Comparison of ENCODE assay signal across 8 cellular contexts in genomic region chr1:83860506-83861221, GRCh38.
A peak's percentile ranks its signal among the peaks of the same experiment; 100 is the strongest.
DNase-seq lines count a peak whose midpoint lies in the region; ATAC-seq and TF ChIP-seq lines count a peak whose summit lies in the region.

No MANE protein-coding gene starts in this region.

- CTCF ChIA-PET in PC-9 (lab: Charles Lee) = interaction anchor here (0.7 kb wide), 3 partner anchors 1233 to 1960 kb away, joined by 5 to 10 read pairs (median 6); no protein-coding TSS in a partner anchor

- DNase-seq in NCI-H524 (lab: John Stamatoyannopoulos, UW) = peak; percentile 22 to 55
- DNase-seq in NCI-H524 treated with DMSO at 0.1 percent for 48 hours (lab: John Stamatoyannopoulos, UW) = no peak
- peak in 1 of 2 experiments; percentile 78 for DNase-seq in PC-9
- peak; percentile 78 for DNase-seq in activated naive CD4-positive, alpha-beta T cell treated with anti-CD3 and anti-CD28 coated beads, Interleukin-2, amount 50 U/mL, for 16 hours
- peak; percentile 78 to 90 (median 84) for DNase-seq in heart left ventricle
- peak; percentile 76 to 98 (median 88) for DNase-seq in posterior cingulate gyrus
- peak; percentile 50 to 58 for DNase-seq in tibial nerve (ENCODE audit: low spot score in 2 of 2)

- H3K9me3 ChIP-seq in PC-9 (ENCODE audit: insufficient read depth, low read depth) (0 out of 2 replicates have a peak, but pooled peaks cover 3% of the 10 kb centered on the region), heart left ventricle (no peaks in the 10 kb centered on the region), tibial nerve (no peaks in the 10 kb centered on the region)

- TF ChIP-seq EP300 in tibial nerve (IDR thresholded peaks at IDR 0.05) = no peak

- H3K27me3 ChIP-seq in PC-9 (ENCODE audit: insufficient read depth, low read depth) (no peaks in the 10 kb centered on the region), heart left ventricle (no peaks in the 10 kb centered on the region), tibial nerve (no peaks in the 10 kb centered on the region)

- intact Hi-C loops in PC-9 (cut with micrococcal nuclease; ENCODE audit: unreplicated experiment) (no loop called here), heart left ventricle (cut with DNase I) (no loop called here), posterior cingulate gyrus (cut with DNase I) (no loop called here)

- peak overlapping the region; percentile 81 for H3K4me2 ChIP-seq in PC-9

- H3K4me1 ChIP-seq in PC-9 (replicated peaks; ENCODE audit: insufficient read depth) = no peaks in the 10 kb centered on the region; the same call in 1 of the 2 replicates
- H3K4me1 ChIP-seq in heart left ventricle = peaks cover 0 to 4% (median 0%) of the 10 kb centered on the region in 12 donors
- peaks cover 0 to 10% (median 2%) of the 10 kb centered on the region in 4 donors for H3K4me1 ChIP-seq in tibial nerve

- H3K27ac ChIP-seq in PC-9 = no peak overlapping the region
- peak overlapping the region; percentile 21 to 84 (median 74) for H3K27ac ChIP-seq in heart left ventricle
- H3K27ac ChIP-seq in tibial nerve = peak overlapping the region in 2 of 4 donors; percentile 57 to 80

- TF ChIP-seq CTCF in PC-9 (conservative IDR thresholded peaks at IDR 0.05) (peak; percentile 91), heart left ventricle (IDR thresholded peaks at IDR 0.05) (peak; percentile 57 to 84 (median 74)), tibial nerve (IDR thresholded peaks at IDR 0.05) (peak; percentile 63 to 71 (median 68))

- H3K36me3 ChIP-seq in PC-9 (ENCODE audit: low read depth) (no peaks in the 10 kb centered on the region), heart left ventricle (no peaks in the 10 kb centered on the region), tibial nerve (no peaks in the 10 kb centered on the region)

- H3K4me3 ChIP-seq in PC-9 (peak overlapping the region; percentile 82), heart left ventricle (peak overlapping the region; percentile 19 to 71 (median 63)), tibial nerve (peak overlapping the region; percentile 23 to 66 (median 60))

- H3K79me2 ChIP-seq in PC-9 (ENCODE audit: low read depth) = no peaks in the 10 kb centered on the region

- no TSS peak for BruUV-seq in PC-9 (replicated peaks; lab: Mats Ljungman, UMichigan)

- WGBS in heart left ventricle, 4 donors = 11 to 33% (median 18%) methylated on average over 25 to 53 of the region's 53 CpGs
- 24 to 26% methylated on average over 26 to 41 of the region's 53 CpGs for WGBS in tibial nerve, 2 donors

- H4K20me1 ChIP-seq in PC-9 (ENCODE audit: insufficient read depth) = no peaks in the 10 kb centered on the region

- no peaks in the 10 kb centered on the region for H3F3A ChIP-seq in PC-9 (ENCODE audit: insufficient read depth, low read depth)

- H3K9me2 ChIP-seq in PC-9 (ENCODE audit: insufficient read depth) = no peaks in the 10 kb centered on the region

- POLR2A ChIA-PET in PC-9 (lab: Charles Lee; ENCODE audit: unreplicated experiment) = no interaction called here

- peak overlapping the region; percentile 97 for H2AFZ ChIP-seq in PC-9

- no peak for TF ChIP-seq POLR2A in heart left ventricle (IDR thresholded peaks at IDR 0.05)
- no peak for TF ChIP-seq POLR2A in tibial nerve (IDR thresholded peaks at IDR 0.05)

- ATAC-seq in HG03139 (IDR thresholded peaks at IDR 0.05; ENCODE audit: unreplicated experiment) = peak; percentile 94
- peak; percentile 87 to 99 (median 97) for ATAC-seq in heart left ventricle
